In the genomic region with DNA sequence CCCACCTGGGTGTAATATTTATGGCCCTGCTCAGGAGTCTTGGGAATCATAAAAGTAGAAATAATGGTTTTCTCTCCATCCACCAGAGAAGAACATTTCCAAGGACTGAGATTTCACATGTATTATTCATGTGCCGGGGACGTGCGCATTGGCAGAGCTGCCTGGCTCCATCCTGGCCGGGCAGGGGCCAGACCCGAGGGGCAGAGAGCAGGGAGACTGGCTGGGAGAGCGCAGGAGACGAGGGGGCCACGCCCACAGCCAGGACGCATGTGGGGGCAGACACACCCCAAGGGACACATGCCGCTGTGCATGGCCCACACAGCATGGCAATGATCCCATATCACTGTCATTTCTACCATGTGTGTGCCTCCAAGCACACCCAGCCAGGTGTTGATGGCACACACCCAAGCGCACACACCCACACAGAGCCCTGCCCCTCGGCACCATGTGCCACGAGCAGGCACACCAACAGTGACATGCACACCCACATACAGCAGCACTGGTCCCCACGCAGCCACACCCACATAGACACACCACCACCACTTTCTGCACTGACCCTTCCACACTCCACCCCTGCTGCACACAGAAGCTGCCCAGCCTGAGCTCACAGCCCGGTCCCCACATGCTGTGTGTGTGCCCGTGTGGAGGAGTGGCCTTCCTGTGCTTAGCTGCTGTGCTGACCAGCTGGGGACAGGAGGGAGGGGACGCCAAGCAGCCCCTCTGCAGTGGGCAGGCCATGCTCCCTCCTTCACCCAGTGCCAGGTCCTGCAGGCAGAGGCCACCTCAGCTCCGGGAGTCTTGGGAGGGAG, we compare ENCODE assay signal across 17 cellular contexts. TPM values are rescaled to one million over a fixed set of nuclear protein-coding genes. Genes with fewer than 3 reads are reported as not detected.
A peak's percentile ranks its signal among the peaks of the same experiment; 100 is the strongest.
DNase-seq lines count a peak whose midpoint lies in the region; ATAC-seq and TF ChIP-seq lines count a peak whose summit lies in the region.
"Had no signal": no experiment of that assay in that cellular context is flagged by ENCODE, and none has a peak within 500 bp of the region (broad histone marks: within the 10 kb centered on the region; RNA-seq: fewer than 3 reads in every experiment).

No MANE protein-coding gene starts in this region.

- H3F3A ChIP-seq in neural progenitor cell (ENCODE audit: low read depth): no peaks in the 10 kb centered on the region

- H3K27ac Mint-ChIP-seq in WTC11 (0 out of 2 replicates have a peak overlapping the region, but pooled peaks have one; percentile 41), neural progenitor cell (peak overlapping the region; percentile 63)
- H3K27ac Mint-ChIP-seq: B cell had no signal

- in situ Hi-C loops in transverse colon (cut with MboI; ENCODE audit: low pct_ligation_motif_present in 1 of 4, low pct_unique_long_range_greater_than_20kb in 1 of 4, low sequenced_read_pairs in 3 of 4): no loop called here

- no peak overlapping the region for H3K9ac ChIP-seq in neural progenitor cell
- H3K9ac ChIP-seq: GM23248 had no signal

- H3K9me3 Mint-ChIP-seq in WTC11 (no peaks in the 10 kb centered on the region), neural progenitor cell (no peaks in the 10 kb centered on the region)

- H3K4me3 ChIP-seq in neural progenitor cell (no peak overlapping the region), transverse colon (no peak overlapping the region), body of pancreas (no peak overlapping the region)
- H3K4me3 ChIP-seq: GM23248 had no signal

- H2AFZ ChIP-seq in neural progenitor cell (replicated peaks): no peak overlapping the region
- H2AFZ ChIP-seq: GM23248 had no signal

- H3K4me3 Mint-ChIP-seq in WTC11: no peak overlapping the region
- H3K4me3 Mint-ChIP-seq in neural progenitor cell: no peak overlapping the region
- H3K4me3 Mint-ChIP-seq: B cell had no signal

- H3K27me3 ChIP-seq in neural progenitor cell (no peaks in the 10 kb centered on the region), transverse colon (no peaks in the 10 kb centered on the region), body of pancreas (no peaks in the 10 kb centered on the region)

- ATAC-seq in Right ventricle myocardium inferior (no peak), left ventricle myocardium superior (no peak), WTC11 (no peak), body of pancreas (no peak)
- ATAC-seq: HCT116 had no signal

- POLR2A ChIA-PET in WTC11 (lab: Charles Lee): interaction anchor here (0.5 kb wide), 1 partner anchor 357 kb away, joined by 4 read pairs; no protein-coding TSS in a partner anchor

- H3K4me1 ChIP-seq in neural progenitor cell (no peaks in the 10 kb centered on the region), transverse colon (peaks cover 0 to 9% (median 0%) of the 10 kb centered on the region in 4 donors), body of pancreas (no peaks in the 10 kb centered on the region)

- H3K36me3 Mint-ChIP-seq in WTC11: no peaks in the 10 kb centered on the region
- no peaks in the 10 kb centered on the region for H3K36me3 Mint-ChIP-seq in neural progenitor cell

- H3K36me3 ChIP-seq in neural progenitor cell (no peaks in the 10 kb centered on the region), transverse colon (no peaks in the 10 kb centered on the region), body of pancreas (replicated peaks in 1 of 2; ENCODE audit: insufficient read depth in 1 of 2, low read depth in 2 of 2) (no peaks in the 10 kb centered on the region)

- H4K20me1 ChIP-seq in neural progenitor cell (ENCODE audit: low read depth): peaks cover 8% of the 10 kb centered on the region

- no peak for TF ChIP-seq EP300 in transverse colon (IDR thresholded peaks at IDR 0.05; ENCODE audit: low read depth)

- WGBS in transverse colon (ENCODE audit: low coverage in 1 of 2), 2 donors: 48 to 60% methylated on average over 1 to 18 of the region's 18 CpGs
- 84 to 87% methylated on average over 14 to 18 of the region's 18 CpGs for WGBS in body of pancreas, 2 donors

- H3K27me3 Mint-ChIP-seq in WTC11 (ENCODE audit: low read depth): no peaks in the 10 kb centered on the region
- peaks cover 2% of the 10 kb centered on the region for H3K27me3 Mint-ChIP-seq in neural progenitor cell (ENCODE audit: insufficient read depth, low read depth)
- H3K27me3 Mint-ChIP-seq: B cell had no signal

- H3K4me2 ChIP-seq in neural progenitor cell: no peak overlapping the region

- no peak for TF ChIP-seq POLR2A in transverse colon (IDR thresholded peaks at IDR 0.05)
- no peak for TF ChIP-seq POLR2A in body of pancreas (IDR thresholded peaks at IDR 0.05)

- TF ChIP-seq CTCF in WTC11 (IDR thresholded peaks at IDR 0.05) (no peak), neural progenitor cell (IDR thresholded peaks at IDR 0.05) (no peak), transverse colon (IDR thresholded peaks at IDR 0.05) (no peak), body of pancreas (IDR thresholded peaks at IDR 0.05) (no peak)

- H3K9me3 ChIP-seq in neural progenitor cell (ENCODE audit: low read depth) (no peaks in the 10 kb centered on the region), transverse colon (no peaks in the 10 kb centered on the region), body of pancreas (no peaks in the 10 kb centered on the region)
- H3K9me3 ChIP-seq: Caco-2 had no signal

- DNase-seq in Right ventricle myocardium inferior (ENCODE audit: missing footprints) (peak; percentile 50), left ventricle myocardium superior (no peak), WTC11 (ENCODE audit: low spot score) (no peak), neural progenitor cell (ENCODE audit: low spot score) (no peak), transverse colon (peak; percentile 51), NCI-H1417 treated with DMSO at 0.1 percent for 48 hours (lab: John Stamatoyannopoulos, UW) (no peak), body of pancreas (no peak)
- DNase-seq: Caco-2, DMS153, GDM1, GM23248, KG1, NCI-H1930, NCI-H226, NCI-H524 had no signal

- no peaks in the 10 kb centered on the region for H3K79me2 ChIP-seq in neural progenitor cell (ENCODE audit: low read depth)

- CTCF ChIA-PET in WTC11 (lab: Charles Lee): interaction anchor here (0.7 to 3.1 kb wide), 5 partner anchors 15 to 358 kb away, joined by 3 to 9 read pairs (median 3); no protein-coding TSS in a partner anchor

- H3K4me1 Mint-ChIP-seq in WTC11 (peaks cover 6% of the 10 kb centered on the region), neural progenitor cell (peaks cover 6% of the 10 kb centered on the region)

- H3K27ac ChIP-seq in neural progenitor cell (no peak overlapping the region), transverse colon (no peak overlapping the region), body of pancreas (no peak overlapping the region)
- H3K27ac ChIP-seq: GM23248 had no signal

- intact Hi-C loops in Right ventricle myocardium inferior (cut with DNase I): no loop called here
- intact Hi-C loops in left ventricle myocardium superior (cut with micrococcal nuclease): no loop called here
- intact Hi-C loops in transverse colon (cut with DNase I; ENCODE audit: low total_unique reads): no loop called here
- intact Hi-C loops in body of pancreas (cut with DNase I): no loop called here

TF ChIP-seq in WTC11, 78 proteins besides CTCF, POLR2A, EP300 and RAD21 (continues in another document):
- TF ChIP-seq MYBL2 (CRISPR knock-in tag; IDR thresholded peaks at IDR 0.05): no peak
- TF ChIP-seq, protein P1, sequence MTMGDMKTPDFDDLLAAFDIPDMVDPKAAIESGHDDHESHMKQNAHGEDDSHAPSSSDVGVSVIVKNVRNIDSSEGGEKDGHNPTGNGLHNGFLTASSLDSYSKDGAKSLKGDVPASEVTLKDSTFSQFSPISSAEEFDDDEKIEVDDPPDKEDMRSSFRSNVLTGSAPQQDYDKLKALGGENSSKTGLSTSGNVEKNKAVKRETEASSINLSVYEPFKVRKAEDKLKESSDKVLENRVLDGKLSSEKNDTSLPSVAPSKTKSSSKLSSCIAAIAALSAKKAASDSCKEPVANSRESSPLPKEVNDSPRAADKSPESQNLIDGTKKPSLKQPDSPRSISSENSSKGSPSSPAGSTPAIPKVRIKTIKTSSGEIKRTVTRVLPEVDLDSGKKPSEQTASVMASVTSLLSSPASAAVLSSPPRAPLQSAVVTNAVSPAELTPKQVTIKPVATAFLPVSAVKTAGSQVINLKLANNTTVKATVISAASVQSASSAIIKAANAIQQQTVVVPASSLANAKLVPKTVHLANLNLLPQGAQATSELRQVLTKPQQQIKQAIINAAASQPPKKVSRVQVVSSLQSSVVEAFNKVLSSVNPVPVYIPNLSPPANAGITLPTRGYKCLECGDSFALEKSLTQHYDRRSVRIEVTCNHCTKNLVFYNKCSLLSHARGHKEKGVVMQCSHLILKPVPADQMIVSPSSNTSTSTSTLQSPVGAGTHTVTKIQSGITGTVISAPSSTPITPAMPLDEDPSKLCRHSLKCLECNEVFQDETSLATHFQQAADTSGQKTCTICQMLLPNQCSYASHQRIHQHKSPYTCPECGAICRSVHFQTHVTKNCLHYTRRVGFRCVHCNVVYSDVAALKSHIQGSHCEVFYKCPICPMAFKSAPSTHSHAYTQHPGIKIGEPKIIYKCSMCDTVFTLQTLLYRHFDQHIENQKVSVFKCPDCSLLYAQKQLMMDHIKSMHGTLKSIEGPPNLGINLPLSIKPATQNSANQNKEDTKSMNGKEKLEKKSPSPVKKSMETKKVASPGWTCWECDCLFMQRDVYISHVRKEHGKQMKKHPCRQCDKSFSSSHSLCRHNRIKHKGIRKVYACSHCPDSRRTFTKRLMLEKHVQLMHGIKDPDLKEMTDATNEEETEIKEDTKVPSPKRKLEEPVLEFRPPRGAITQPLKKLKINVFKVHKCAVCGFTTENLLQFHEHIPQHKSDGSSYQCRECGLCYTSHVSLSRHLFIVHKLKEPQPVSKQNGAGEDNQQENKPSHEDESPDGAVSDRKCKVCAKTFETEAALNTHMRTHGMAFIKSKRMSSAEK (CRISPR knock-in tag; IDR thresholded peaks at IDR 0.05; ENCODE audit: borderline replicate concordance): no peak
- TF ChIP-seq KAT7 (CRISPR knock-in tag; IDR thresholded peaks at IDR 0.05; ENCODE audit: borderline replicate concordance): no peak
- TF ChIP-seq ZBTB21 (CRISPR knock-in tag; IDR thresholded peaks at IDR 0.05; ENCODE audit: borderline replicate concordance): no peak
- no peak for TF ChIP-seq NR1H2 (CRISPR knock-in tag; IDR thresholded peaks at IDR 0.05)
- no peak for TF ChIP-seq ZNF232 (CRISPR knock-in tag; IDR thresholded peaks at IDR 0.05)
- no peak for TF ChIP-seq ZNF138 (CRISPR knock-in tag; conservative IDR thresholded peaks at IDR 0.05)
- no peak for TF ChIP-seq CREB1 (CRISPR knock-in tag; IDR thresholded peaks at IDR 0.05)

RNA-seq across cellular contexts. Expression of gene CEBPG, which starts 39.3 kb away (rescaled TPM):
- total RNA-seq in Right ventricle myocardium inferior (17.5 TPM), left ventricle myocardium superior (17.0 TPM), WTC11 (2021) (28.9 to 33.1 TPM (median 30.4 TPM) in 3 replicates), neural progenitor cell (ENCODE audit: low replicate concordance) (40.3 and 59.3 TPM in 2 replicates), transverse colon (10 to 100 TPM; 22.4 to 66.7 (median 46.9) TPM), body of pancreas (10 to 100 TPM; 13.2 to 16.3 TPM)

Comparison
In these comparisons a context has a peak if more than half of its experiments do, and no peak if none do; other contexts are left out.
1. DNase-seq: peak in Right ventricle myocardium inferior (single experiment) and transverse colon (single experiment); none in left ventricle myocardium superior (single experiment), WTC11 (single experiment), neural progenitor cell (single experiment), NCI-H1417 treated with DMSO at 0.1 percent for 48 hours (single experiment) and body of pancreas (0 of 4).